ENCODE assay signal across 15 cellular contexts in genomic region chr16:78059806-78060205, GRCh38. TPM values are rescaled to one million over a fixed set of nuclear protein-coding genes. Genes with fewer than 3 reads are reported as not detected.
"Had no signal": no experiment of that assay in that cellular context is flagged by ENCODE, and none has a peak within 500 bp of the region (broad histone marks: within the 10 kb centered on the region; RNA-seq: fewer than 3 reads in every experiment).

No MANE protein-coding gene starts in this region.

RNA-seq across cellular contexts. Expression of gene CLEC3A, which starts 37.5 kb away (rescaled TPM):
- total RNA-seq: activated B cell treated with CpG ODN at 0.5 μM for 24 hours; activated CD4-positive, alpha-beta memory T cell treated with anti-CD3 and anti-CD28 coated beads for 36 hours; activated CD4-positive, alpha-beta memory T cell treated with anti-CD3 and anti-CD28 coated beads, Interleukin-2, amount 10 ng/mL, durations not matched to agents 7 days and 5 days; activated CD4-positive, alpha-beta T cell treated with anti-CD3 and anti-CD28 coated beads for 36 hours; activated CD4-positive, alpha-beta T cell treated with anti-CD3 and anti-CD28 coated beads, Interleukin-2, amount 10 ng/mL, durations not matched to agents 24 days and 14 days; activated CD4-positive, alpha-beta T cell treated with anti-CD3 and anti-CD28 coated beads, Interleukin-2, amount 10 ng/mL, durations not matched to agents 7 days and 5 days; activated CD8-positive, alpha-beta memory T cell treated with anti-CD3 and anti-CD28 coated beads for 36 hours; activated CD8-positive, alpha-beta memory T cell treated with anti-CD3 and anti-CD28 coated beads, Interleukin-2, amount 10 ng/mL, durations not matched to agents 7 days and 5 days; activated CD8-positive, alpha-beta T cell treated with anti-CD3 and anti-CD28 coated beads for 36 hours; activated CD8-positive, alpha-beta T cell treated with anti-CD3 and anti-CD28 coated beads, Interleukin-2, amount 10 ng/mL, durations not matched to agents 7 days and 5 days; T-cell; T-helper 1 cell treated with Interleukin-12 subunit alpha and Interleukin-12 subunit beta and Interleukin-4 antibody, amounts not matched to agents 30 ng/mL and 1 ng/mL, for 36 hours; T-helper 17 cell; T-helper 2 cell treated with Interferon-gamma antibody and Interleukin-4, amounts not matched to agents 100 ng/mL and 5 ng/mL, for 36 hours; WTC11 had no signal
